In the genomic region with DNA sequence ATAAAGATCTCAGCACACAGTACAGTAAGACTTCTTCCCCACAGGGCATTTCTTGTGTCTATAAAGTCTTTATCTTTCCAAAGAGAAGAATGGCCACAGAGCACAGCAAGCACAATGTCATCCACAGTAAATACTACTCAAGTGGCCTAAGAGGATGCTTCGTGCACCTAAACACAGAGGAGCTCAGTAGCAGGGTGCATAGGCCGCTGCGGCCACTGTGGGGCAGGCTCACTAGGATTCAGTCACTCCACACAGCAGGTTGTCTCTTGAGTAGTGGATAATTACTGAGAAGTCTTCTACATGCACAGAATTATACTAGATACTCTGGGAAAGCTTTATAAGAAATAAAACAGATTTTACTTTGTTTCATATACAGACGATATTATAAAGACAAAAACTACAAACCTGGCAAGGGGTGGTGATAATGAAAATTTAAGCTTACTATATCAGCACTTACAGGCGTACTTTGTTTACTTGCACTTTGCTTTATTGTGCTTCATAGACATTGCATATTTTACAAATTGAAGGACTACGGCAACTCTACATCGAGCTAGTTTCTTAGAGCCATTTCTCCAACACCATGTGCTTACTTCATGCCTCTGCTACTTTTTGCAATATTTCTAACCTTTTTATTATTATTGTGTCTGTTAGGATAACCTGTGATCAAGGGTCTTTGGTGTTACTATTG, we compare ENCODE assay signal across 8 cellular contexts.
A peak's percentile ranks its signal among the peaks of the same experiment; 100 is the strongest.
DNase-seq lines count a peak whose midpoint lies in the region; ATAC-seq and TF ChIP-seq lines count a peak whose summit lies in the region.

No MANE protein-coding gene starts in this region.

- no peaks in the 10 kb centered on the region for H3K36me3 ChIP-seq in upper lobe of left lung

- H3K4me3 Mint-ChIP-seq in natural killer cell treated with Interleukin-12 subunit alpha and Interleukin-12 subunit beta and Interleukin-15 and Interleukin-18, amount 100 ng/mL, for 72 hours = peak overlapping the region; percentile 0
- no peak overlapping the region for H3K4me3 Mint-ChIP-seq in natural killer cell

- no peak overlapping the region for H3K27ac Mint-ChIP-seq in natural killer cell treated with Interleukin-12 subunit alpha and Interleukin-12 subunit beta and Interleukin-15 and Interleukin-18, amount 100 ng/mL, for 72 hours
- H3K27ac Mint-ChIP-seq in natural killer cell = no peak overlapping the region

- intact Hi-C loops in natural killer cell (cut with micrococcal nuclease) = no loop called here

- no peak for TF ChIP-seq EP300 in upper lobe of left lung (IDR thresholded peaks at IDR 0.05)

- WGBS in upper lobe of left lung, 2 donors = 80 to 83% methylated on average over 7 of the region's 7 CpGs

- no peaks in the 10 kb centered on the region for H3K27me3 ChIP-seq in upper lobe of left lung

- no peaks in the 10 kb centered on the region for H3K9me3 Mint-ChIP-seq in natural killer cell treated with Interleukin-12 subunit alpha and Interleukin-12 subunit beta and Interleukin-15 and Interleukin-18, amount 100 ng/mL, for 72 hours
- H3K9me3 Mint-ChIP-seq in natural killer cell = no peaks in the 10 kb centered on the region

- TF ChIP-seq POLR2A in upper lobe of left lung (IDR thresholded peaks at IDR 0.05) = no peak

- peak overlapping the region in 2 of 4 donors; percentile 4 to 24 for H3K27ac ChIP-seq in upper lobe of left lung

- peaks cover 0 to 17% of the 10 kb centered on the region in 2 donors for H3K4me1 Mint-ChIP-seq in natural killer cell treated with Interleukin-12 subunit alpha and Interleukin-12 subunit beta and Interleukin-15 and Interleukin-18, amount 100 ng/mL, for 72 hours (ENCODE audit: low read depth in 2 of 2)
- peaks cover 0 to 4% of the 10 kb centered on the region in 2 donors for H3K4me1 Mint-ChIP-seq in natural killer cell

- no peak for DNase-seq in natural killer cell treated with Interleukin-12 subunit alpha and Interleukin-12 subunit beta and Interleukin-15 and Interleukin-18, amount 100 ng/mL, for 72 hours (ENCODE audit: low spot score)
- DNase-seq in natural killer cell = no peak
- peak; percentile 6 for DNase-seq in NCI-H69 (lab: John Stamatoyannopoulos, UW)
- peak; percentile 2 for DNase-seq in globus pallidus (ENCODE audit: low spot score)
- peak; percentile 52 to 61 for DNase-seq in upper lobe of left lung
- no peak for DNase-seq in NOMO-1 treated with DMSO at 0.1 percent for 48 hours (lab: John Stamatoyannopoulos, UW; ENCODE audit: unreplicated experiment)
- DNase-seq in NCI-H526 treated with DMSO at 0.1 percent for 48 hours (lab: John Stamatoyannopoulos, UW) = no peak

- H3K4me3 ChIP-seq in upper lobe of left lung = no peak overlapping the region

- ATAC-seq in natural killer cell treated with Interleukin-12 subunit alpha and Interleukin-12 subunit beta and Interleukin-15 and Interleukin-18, amount 100 ng/mL, for 72 hours = no peak
- ATAC-seq in natural killer cell (no peak), upper lobe of left lung (ENCODE audit: low FRiP score in 2 of 2) (peak; percentile 58 to 74), HG03196 (IDR thresholded peaks at IDR 0.05; ENCODE audit: unreplicated experiment) (no peak)

- peaks cover 0 to 10% (median 6%) of the 10 kb centered on the region in 4 donors for H3K4me1 ChIP-seq in upper lobe of left lung

- no peaks in the 10 kb centered on the region for H3K36me3 Mint-ChIP-seq in natural killer cell treated with Interleukin-12 subunit alpha and Interleukin-12 subunit beta and Interleukin-15 and Interleukin-18, amount 100 ng/mL, for 72 hours
- no peaks in the 10 kb centered on the region for H3K36me3 Mint-ChIP-seq in natural killer cell

- H3K27me3 Mint-ChIP-seq in natural killer cell treated with Interleukin-12 subunit alpha and Interleukin-12 subunit beta and Interleukin-15 and Interleukin-18, amount 100 ng/mL, for 72 hours = peaks cover 0 to 8% of the 10 kb centered on the region in 2 donors
- no peaks in the 10 kb centered on the region for H3K27me3 Mint-ChIP-seq in natural killer cell (ENCODE audit: low read depth in 2 of 2)

- TF ChIP-seq CTCF in natural killer cell (IDR thresholded peaks at IDR 0.05) = no peak
- TF ChIP-seq CTCF in upper lobe of left lung (IDR thresholded peaks at IDR 0.05) = peak in 5 of 6 experiments; percentile 7 to 29 (median 22)

- H3K9me3 ChIP-seq in upper lobe of left lung = no peaks in the 10 kb centered on the region

Comparison
In these comparisons a context has a peak if more than half of its experiments do, and no peak if none do; other contexts are left out.
1. ATAC-seq: peak in upper lobe of left lung (2 of 2); none in natural killer cell treated with Interleukin-12 subunit alpha and Interleukin-12 subunit beta and Interleukin-15 and Interleukin-18, amount 100 ng/mL, for 72 hours (0 of 2), natural killer cell (0 of 3) and HG03196 (single experiment).
2. DNase-seq: peak in NCI-H69 (single experiment), globus pallidus (single experiment) and upper lobe of left lung (2 of 2); none in natural killer cell treated with Interleukin-12 subunit alpha and Interleukin-12 subunit beta and Interleukin-15 and Interleukin-18, amount 100 ng/mL, for 72 hours (single experiment), natural killer cell (single experiment), NOMO-1 treated with DMSO at 0.1 percent for 48 hours (single experiment) and NCI-H526 treated with DMSO at 0.1 percent for 48 hours (single experiment).